ENCODE assay signal across 2 cellular contexts in the genomic region with DNA sequence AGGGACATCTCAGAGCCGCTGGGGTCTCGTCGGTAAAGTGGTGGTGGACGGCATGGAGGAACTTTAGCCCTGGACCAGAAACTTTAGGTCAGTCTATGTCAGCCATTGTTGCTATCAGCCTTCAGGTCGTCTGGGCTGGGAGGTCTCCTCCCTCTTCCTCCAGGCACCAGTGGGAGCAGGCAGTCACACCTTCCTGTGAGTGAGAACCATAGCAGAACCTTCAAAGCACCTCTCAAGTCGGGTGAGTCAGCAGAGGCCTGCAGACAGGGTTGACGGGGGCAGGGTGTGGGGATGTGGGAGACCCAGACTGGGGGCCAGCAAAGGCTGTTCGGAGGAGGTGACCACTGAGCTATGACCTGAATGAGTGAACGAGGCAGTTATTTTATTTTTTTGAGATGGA.
TF ChIP-seq lines count a peak whose summit lies in the region.

No MANE protein-coding gene starts in this region.

TF ChIP-seq in GM23338, 12 proteins besides CTCF, POLR2A, EP300 and RAD21 (continues in another document):
- no peak for TF ChIP-seq CREB1 (CRISPR knock-in tag; IDR thresholded peaks at IDR 0.05; ENCODE audit: low read depth)
- no peak for TF ChIP-seq NANOG (IDR thresholded peaks at IDR 0.05; ENCODE audit: borderline replicate concordance)
- TF ChIP-seq STAT1 (IDR thresholded peaks at IDR 0.05; ENCODE audit: unreplicated experiment): no peak
- TF ChIP-seq, protein P1, sequence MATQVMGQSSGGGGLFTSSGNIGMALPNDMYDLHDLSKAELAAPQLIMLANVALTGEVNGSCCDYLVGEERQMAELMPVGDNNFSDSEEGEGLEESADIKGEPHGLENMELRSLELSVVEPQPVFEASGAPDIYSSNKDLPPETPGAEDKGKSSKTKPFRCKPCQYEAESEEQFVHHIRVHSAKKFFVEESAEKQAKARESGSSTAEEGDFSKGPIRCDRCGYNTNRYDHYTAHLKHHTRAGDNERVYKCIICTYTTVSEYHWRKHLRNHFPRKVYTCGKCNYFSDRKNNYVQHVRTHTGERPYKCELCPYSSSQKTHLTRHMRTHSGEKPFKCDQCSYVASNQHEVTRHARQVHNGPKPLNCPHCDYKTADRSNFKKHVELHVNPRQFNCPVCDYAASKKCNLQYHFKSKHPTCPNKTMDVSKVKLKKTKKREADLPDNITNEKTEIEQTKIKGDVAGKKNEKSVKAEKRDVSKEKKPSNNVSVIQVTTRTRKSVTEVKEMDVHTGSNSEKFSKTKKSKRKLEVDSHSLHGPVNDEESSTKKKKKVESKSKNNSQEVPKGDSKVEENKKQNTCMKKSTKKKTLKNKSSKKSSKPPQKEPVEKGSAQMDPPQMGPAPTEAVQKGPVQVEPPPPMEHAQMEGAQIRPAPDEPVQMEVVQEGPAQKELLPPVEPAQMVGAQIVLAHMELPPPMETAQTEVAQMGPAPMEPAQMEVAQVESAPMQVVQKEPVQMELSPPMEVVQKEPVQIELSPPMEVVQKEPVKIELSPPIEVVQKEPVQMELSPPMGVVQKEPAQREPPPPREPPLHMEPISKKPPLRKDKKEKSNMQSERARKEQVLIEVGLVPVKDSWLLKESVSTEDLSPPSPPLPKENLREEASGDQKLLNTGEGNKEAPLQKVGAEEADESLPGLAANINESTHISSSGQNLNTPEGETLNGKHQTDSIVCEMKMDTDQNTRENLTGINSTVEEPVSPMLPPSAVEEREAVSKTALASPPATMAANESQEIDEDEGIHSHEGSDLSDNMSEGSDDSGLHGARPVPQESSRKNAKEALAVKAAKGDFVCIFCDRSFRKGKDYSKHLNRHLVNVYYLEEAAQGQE (IDR thresholded peaks at IDR 0.05; ENCODE audit: unreplicated experiment): no peak
- TF ChIP-seq, protein P2, sequence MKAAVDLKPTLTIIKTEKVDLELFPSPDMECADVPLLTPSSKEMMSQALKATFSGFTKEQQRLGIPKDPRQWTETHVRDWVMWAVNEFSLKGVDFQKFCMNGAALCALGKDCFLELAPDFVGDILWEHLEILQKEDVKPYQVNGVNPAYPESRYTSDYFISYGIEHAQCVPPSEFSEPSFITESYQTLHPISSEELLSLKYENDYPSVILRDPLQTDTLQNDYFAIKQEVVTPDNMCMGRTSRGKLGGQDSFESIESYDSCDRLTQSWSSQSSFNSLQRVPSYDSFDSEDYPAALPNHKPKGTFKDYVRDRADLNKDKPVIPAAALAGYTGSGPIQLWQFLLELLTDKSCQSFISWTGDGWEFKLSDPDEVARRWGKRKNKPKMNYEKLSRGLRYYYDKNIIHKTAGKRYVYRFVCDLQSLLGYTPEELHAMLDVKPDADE (IDR thresholded peaks at IDR 0.05): no peak
- no peak for TF ChIP-seq EZH2phosphoT487 (IDR thresholded peaks at IDR 0.05; ENCODE audit: unreplicated experiment)
- no peak for TF ChIP-seq JUNB (IDR thresholded peaks at IDR 0.05; ENCODE audit: unreplicated experiment)
- no peak for TF ChIP-seq ZNF331 (CRISPR knock-in tag; IDR thresholded peaks at IDR 0.05; ENCODE audit: low read depth)
- no peak for TF ChIP-seq ZNF114 (CRISPR knock-in tag; IDR thresholded peaks at IDR 0.05)
- no peak for TF ChIP-seq POLR2AphosphoS5 (IDR thresholded peaks at IDR 0.05; ENCODE audit: low read depth)

TF ChIP-seq in GM12878, 131 proteins besides CTCF, POLR2A, EP300 and RAD21:
- no peak for TF ChIP-seq MTA3 (IDR thresholded peaks at IDR 0.05; ENCODE audit: borderline replicate concordance, low read length)
- TF ChIP-seq NR2F1 (conservative IDR thresholded peaks at IDR 0.05): 0 out of 2 replicates have a peak, but pooled peaks have one; percentile 14
- no peak for TF ChIP-seq CBFB (IDR thresholded peaks at IDR 0.05; ENCODE audit: low read depth)
- no peak for TF ChIP-seq LARP7 (IDR thresholded peaks at IDR 0.05)
- no peak for TF ChIP-seq CREM (IDR thresholded peaks at IDR 0.05; ENCODE audit: low read depth)
- no peak for TF ChIP-seq STAT3 (IDR thresholded peaks at IDR 0.05; ENCODE audit: low read depth, low read length)
- TF ChIP-seq BHLHE40 (IDR thresholded peaks at IDR 0.05; ENCODE audit: borderline replicate concordance in 1 of 2, low read depth in 2 of 2, low read length in 1 of 2): peak in 1 of 2 experiments; percentile 38; a peak in 1 of 4 replicates
- no peak for TF ChIP-seq SRF (IDR thresholded peaks at IDR 0.05; ENCODE audit: low read depth in 2 of 2, low read length in 2 of 2)
- TF ChIP-seq YY1 (IDR thresholded peaks at IDR 0.05; ENCODE audit: low read depth, low read length): 0 out of 2 replicates have a peak, but pooled peaks have one; percentile 31
TF ChIP-seq in GM12878: peak in this region for 3.
